In the genomic region with DNA sequence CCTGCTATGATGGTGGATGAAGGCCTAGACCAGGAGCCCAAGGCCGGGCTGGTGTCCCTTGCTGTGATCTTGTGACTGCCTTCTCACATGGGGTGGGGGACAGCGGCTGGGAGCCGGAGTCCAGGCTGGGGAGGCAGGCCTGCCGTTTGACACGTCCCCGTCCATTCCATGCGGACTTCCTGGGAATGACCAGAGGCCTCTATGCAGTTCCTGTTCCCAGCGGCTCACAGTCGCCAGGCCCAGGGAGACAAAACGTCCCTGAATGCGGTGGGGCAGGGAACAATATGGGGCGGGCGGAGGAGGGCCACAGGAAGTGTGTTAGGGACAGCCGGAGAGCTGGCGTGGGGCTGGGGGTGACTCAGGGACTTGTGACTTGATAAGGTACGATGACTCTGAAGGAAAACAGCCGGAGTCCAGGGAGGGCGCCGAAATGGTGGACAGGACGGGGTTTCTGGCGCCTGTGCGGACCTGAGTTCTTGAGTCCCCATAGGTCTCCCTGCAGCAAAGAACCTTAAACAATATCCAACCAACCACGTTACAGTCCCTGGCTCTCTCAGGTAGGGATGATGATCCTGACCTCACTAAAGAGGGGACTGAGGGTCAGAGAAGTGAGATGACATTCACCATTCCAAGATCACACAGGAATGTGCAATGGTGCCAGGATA, we compare ENCODE assay signal across 13 cellular contexts. TPM values are rescaled to one million over a fixed set of nuclear protein-coding genes. Genes with fewer than 3 reads are reported as not detected.
DNase-seq lines count a peak whose midpoint lies in the region; ATAC-seq and TF ChIP-seq lines count a peak whose summit lies in the region.
"Had no signal": no experiment of that assay in that cellular context is flagged by ENCODE, and none has a peak within 500 bp of the region (broad histone marks: within the 10 kb centered on the region; RNA-seq: fewer than 3 reads in every experiment).

No MANE protein-coding gene starts in this region.

- TF ChIP-seq EP300 in transverse colon (IDR thresholded peaks at IDR 0.05; ENCODE audit: low read depth) = peak; percentile 53

- H3K27me3 ChIP-seq in lung (ENCODE audit: control insufficient read depth, insufficient read depth) (no peaks in the 10 kb centered on the region), transverse colon (no peaks in the 10 kb centered on the region)
- H3K27me3 ChIP-seq: BE2C had no signal

- ATAC-seq in Right ventricle myocardium superior (ENCODE audit: poor library complexity) (peak; percentile 63), lung (ENCODE audit: insufficient read depth, low FRiP score) (no peak), HG03521 (IDR thresholded peaks at IDR 0.05; ENCODE audit: unreplicated experiment) (no peak)
- ATAC-seq: natural killer cell treated with Interleukin-12 subunit alpha and Interleukin-12 subunit beta and Interleukin-15 and Interleukin-18, amount 100 ng/mL, for 72 hours had no signal

- DNase-seq in Right ventricle myocardium superior = peak; percentile 66
- peak; percentile 43 for DNase-seq in lung (ENCODE audit: low spot score)
- no peak for DNase-seq in transverse colon
- DNase-seq in mucosa of gallbladder (ENCODE audit: low spot score) = no peak
- no peak for DNase-seq in activated CD4-positive, alpha-beta T cell treated with anti-CD3 and anti-CD28 coated beads for 48 hours
- DNase-seq: activated CD4-positive, CD25-positive, alpha-beta regulatory T cell treated with anti-CD3 and anti-CD28 coated beads, Interleukin-2, amount 50 U/mL, for 72 hours; activated CD8-positive, alpha-beta memory T cell treated with anti-CD3 and anti-CD28 coated beads, Interleukin-2, amount 50 U/mL, for 4 hours; activated naive CD4-positive, alpha-beta T cell treated with anti-CD3 and anti-CD28 coated beads, Interleukin-2, amount 50 U/mL, for 16 hours; BE2C; stimulated activated CD4-positive, alpha-beta T cell treated with anti-CD3 and anti-CD28 coated beads, Interleukin-2, amount 100 ng/mL, for 24 hours had no signal

- TF ChIP-seq POLR2A in transverse colon (IDR thresholded peaks at IDR 0.05) = no peak

- no peak for TF ChIP-seq CTCF in lung (IDR thresholded peaks at IDR 0.05; ENCODE audit: control extremely low read depth, extremely low read depth)
- no peak for TF ChIP-seq CTCF in transverse colon (IDR thresholded peaks at IDR 0.05)

- H3K36me3 ChIP-seq in lung (ENCODE audit: control insufficient read depth in 2 of 2, insufficient read depth in 2 of 2, low read length in 2 of 2) (no peaks in the 10 kb centered on the region), transverse colon (no peaks in the 10 kb centered on the region)

- H3K27ac ChIP-seq in angular gyrus (ENCODE audit: low read depth, low read length) = peak overlapping the region; percentile 16
- H3K27ac ChIP-seq in lung (ENCODE audit: low read depth in 1 of 2, low read length in 1 of 2) = peak overlapping the region; percentile 77 to 87
- no peak overlapping the region for H3K27ac ChIP-seq in transverse colon

- intact Hi-C loops in Right ventricle myocardium superior (cut with DNase I) = no loop called here
- intact Hi-C loops in transverse colon (cut with DNase I; ENCODE audit: low total_unique reads) = no loop called here

- no peak overlapping the region for H3K4me3 ChIP-seq in lung
- no peak overlapping the region for H3K4me3 ChIP-seq in transverse colon

- WGBS in lung, 2 donors = 74 to 76% methylated on average over 23 of the region's 23 CpGs
- WGBS in transverse colon (ENCODE audit: low coverage in 1 of 2), 2 donors = 87% methylated on average over 23 of the region's 23 CpGs; no CpG with 5 or more reads in 1 of the 2 donors

- in situ Hi-C loops in transverse colon (cut with MboI; ENCODE audit: low pct_ligation_motif_present in 1 of 4, low pct_unique_long_range_greater_than_20kb in 1 of 4, low sequenced_read_pairs in 3 of 4) = no loop called here

- peaks cover 0 to 3% of the 10 kb centered on the region in 2 donors for H3K4me1 ChIP-seq in lung (ENCODE audit: control insufficient read depth in 2 of 2, insufficient read depth in 2 of 2, low read length in 2 of 2)
- no peaks in the 10 kb centered on the region for H3K4me1 ChIP-seq in transverse colon

- H3K9me3 ChIP-seq in lung (ENCODE audit: control insufficient read depth in 2 of 2, insufficient read depth in 1 of 2, low read length in 1 of 2) (no peaks in the 10 kb centered on the region), transverse colon (no peaks in the 10 kb centered on the region)
- H3K9me3 ChIP-seq: BE2C had no signal

RNA-seq across cellular contexts. Expression of gene SMAD6, which starts 40.5 kb away (rescaled TPM):
- total RNA-seq in Right ventricle myocardium superior (14.1 TPM), lung (10 to 100 TPM; 62.3 to 67.9 TPM), transverse colon (100 to 1,000 TPM in 1 of 4 donors, 10 to 100 TPM in 1, 1 to 10 TPM in 2; 6.7 to 214 (median 9.3) TPM), mucosa of gallbladder (50.5 TPM)
- polyA plus RNA-seq in lung = 10 to 100 TPM; 24.2 to 56.0 TPM

Comparison
In these comparisons a context has a peak if more than half of its experiments do, and no peak if none do; other contexts are left out.
1. H3K27ac ChIP-seq: peak in angular gyrus (single experiment) and lung (2 of 2); none in transverse colon (0 of 4).
2. DNase-seq: peak in Right ventricle myocardium superior (single experiment) and lung (single experiment); none in transverse colon (single experiment), mucosa of gallbladder (single experiment) and activated CD4-positive, alpha-beta T cell treated with anti-CD3 and anti-CD28 coated beads for 48 hours (single experiment).